In the genomic region with DNA sequence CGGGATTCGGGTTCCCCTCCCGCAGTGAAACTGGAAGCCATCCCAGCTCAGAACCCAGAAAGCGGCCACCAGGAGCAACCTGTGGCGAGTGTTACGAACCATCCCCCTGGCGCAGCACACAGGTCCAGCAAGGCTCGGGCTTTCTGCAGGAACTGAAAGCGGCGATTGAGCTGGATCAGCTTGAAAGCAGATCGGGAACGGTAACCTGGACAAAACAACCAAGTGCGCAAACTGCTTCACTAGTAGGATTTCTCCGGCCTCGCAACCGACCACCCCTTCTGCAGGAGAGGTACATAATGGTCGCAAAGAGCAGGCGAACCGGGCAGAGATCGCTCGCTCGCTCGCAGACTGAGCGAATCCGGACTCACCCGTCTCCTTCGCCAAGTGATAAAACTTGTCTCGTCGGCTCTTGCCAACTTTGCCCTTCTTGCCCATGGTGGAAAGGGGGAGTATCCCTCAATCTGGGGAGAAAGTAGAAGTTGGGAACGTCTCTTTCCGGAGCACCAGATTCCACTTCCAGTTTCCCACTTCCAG, we compare ENCODE assay signal across 8 cellular contexts. TPM values are rescaled to one million over a fixed set of nuclear protein-coding genes. Genes with fewer than 3 reads are reported as not detected.
DNase-seq lines count a peak whose midpoint lies in the region; ATAC-seq and TF ChIP-seq lines count a peak whose summit lies in the region.

No MANE protein-coding gene starts in this region.

- peak overlapping the region; percentile 92 to 97 (median 94) for H3K4me3 Mint-ChIP-seq in nephron

- DNase-seq in AG08396 (ENCODE audit: low spot score) (peak; percentile 36), SK-MEL-5 (ENCODE audit: low read depth, low spot score) (peak; percentile 28), epithelial cell of proximal tubule (ENCODE audit: low read depth) (no peak), NCI-H2107 (lab: John Stamatoyannopoulos, UW) (no peak), GM19238 (ENCODE audit: insufficient read length, low spot score) (no peak), occipital lobe (lab: John Stamatoyannopoulos, UW) (no peak)

- no peaks in the 10 kb centered on the region for H3K27me3 Mint-ChIP-seq in nephron (ENCODE audit: low read depth)

- H3K4me3 ChIP-seq in epithelial cell of proximal tubule (ENCODE audit: low read depth, low read length): peak overlapping the region; percentile 97

- H3K27ac Mint-ChIP-seq in nephron: peak overlapping the region; percentile 100

- ATAC-seq in GM21717 (IDR thresholded peaks at IDR 0.05; ENCODE audit: unreplicated experiment): peak; percentile 3

- TF ChIP-seq CTCF in epithelial cell of proximal tubule (conservative IDR thresholded peaks at IDR 0.05; ENCODE audit: low read depth, low read length) (no peak), nephron (IDR thresholded peaks at IDR 0.05; ENCODE audit: unreplicated experiment in 3 of 3) (no peak)

- H3K4me1 Mint-ChIP-seq in nephron: peaks cover 38% of the 10 kb centered on the region

- H3K9me3 Mint-ChIP-seq in nephron: no peaks in the 10 kb centered on the region

- in situ Hi-C loops in SK-MEL-5 (cut with HindIII; ENCODE audit: low pct_unique_long_range_greater_than_20kb, low sequenced_read_pairs): no loop called here

- peaks cover 82% of the 10 kb centered on the region for H3K36me3 Mint-ChIP-seq in nephron (ENCODE audit: low read depth)

RNA-seq across cellular contexts. Expression of gene PSMC5, which starts 0.7 kb away (rescaled TPM):
- total RNA-seq in SK-MEL-5 (2014; rRNA removed; shearing (Covaris generic)): 21.8 and 30.8 TPM in 2 replicates
- 116 and 128 TPM in 2 replicates for polyA plus RNA-seq in SK-MEL-5 (2015; cell fraction: cytosol; rRNA removed)
- polyA plus RNA-seq in SK-MEL-5 (2015; cell fraction: nucleus; rRNA removed): 116 and 134 TPM in 2 replicates
- 83.9 and 109 TPM in 2 replicates for total RNA-seq in epithelial cell of proximal tubule
- total RNA-seq in occipital lobe: 38.8 TPM

RNA-seq across cellular contexts. Expression of gene FTSJ3, which starts 0.9 kb away (rescaled TPM):
- total RNA-seq in SK-MEL-5 (2014; rRNA removed; shearing (Covaris generic)): 42.4 and 51.6 TPM in 2 replicates
- 25.4 and 35.8 TPM in 2 replicates for polyA plus RNA-seq in SK-MEL-5 (2015; cell fraction: cytosol; rRNA removed)
- polyA plus RNA-seq in SK-MEL-5 (2015; cell fraction: nucleus; rRNA removed): 67.8 and 72.9 TPM in 2 replicates
- 71.7 and 86.2 TPM in 2 replicates for total RNA-seq in epithelial cell of proximal tubule
- 40.4 TPM for total RNA-seq in occipital lobe

RNA-seq across cellular contexts. Expression of gene SMARCD2, which starts 15.9 kb away (rescaled TPM):
- 146 and 160 TPM in 2 replicates for total RNA-seq in SK-MEL-5 (2014; rRNA removed; shearing (Covaris generic))
- 140 and 163 TPM in 2 replicates for polyA plus RNA-seq in SK-MEL-5 (2015; cell fraction: cytosol; rRNA removed)
- polyA plus RNA-seq in SK-MEL-5 (2015; cell fraction: nucleus; rRNA removed): 142 and 192 TPM in 2 replicates
- total RNA-seq in epithelial cell of proximal tubule: 95.9 and 135 TPM in 2 replicates
- total RNA-seq in occipital lobe: 13.1 TPM

RNA-seq across cellular contexts. Expression of gene CSH2, which starts 46.9 kb away (rescaled TPM):
- total RNA-seq in SK-MEL-5 (2014; rRNA removed; shearing (Covaris generic)): not detected in 2 replicates
- not detected in 2 replicates for polyA plus RNA-seq in SK-MEL-5 (2015; cell fraction: cytosol; rRNA removed)
- polyA plus RNA-seq in SK-MEL-5 (2015; cell fraction: nucleus; rRNA removed): not detected in 2 replicates
- total RNA-seq in epithelial cell of proximal tubule: not detected in 2 replicates
- total RNA-seq in occipital lobe: not detected

RNA-seq across cellular contexts. Expression of gene DDX42, which starts 52.6 kb away (rescaled TPM):
- total RNA-seq in SK-MEL-5 (2014; rRNA removed; shearing (Covaris generic)): 56.8 and 60.2 TPM in 2 replicates
- 70.2 and 87.0 TPM in 2 replicates for polyA plus RNA-seq in SK-MEL-5 (2015; cell fraction: cytosol; rRNA removed)
- 718 and 885 TPM in 2 replicates for polyA plus RNA-seq in SK-MEL-5 (2015; cell fraction: nucleus; rRNA removed)
- total RNA-seq in epithelial cell of proximal tubule (35.0 and 44.6 TPM in 2 replicates), occipital lobe (73.5 TPM)

Comparison
In these comparisons a context has a peak if more than half of its experiments do, and no peak if none do; other contexts are left out.
1. DNase-seq: peak in AG08396 (single experiment) and SK-MEL-5 (single experiment); none in epithelial cell of proximal tubule (single experiment), NCI-H2107 (single experiment), GM19238 (single experiment) and occipital lobe (single experiment).